In the genomic region with DNA sequence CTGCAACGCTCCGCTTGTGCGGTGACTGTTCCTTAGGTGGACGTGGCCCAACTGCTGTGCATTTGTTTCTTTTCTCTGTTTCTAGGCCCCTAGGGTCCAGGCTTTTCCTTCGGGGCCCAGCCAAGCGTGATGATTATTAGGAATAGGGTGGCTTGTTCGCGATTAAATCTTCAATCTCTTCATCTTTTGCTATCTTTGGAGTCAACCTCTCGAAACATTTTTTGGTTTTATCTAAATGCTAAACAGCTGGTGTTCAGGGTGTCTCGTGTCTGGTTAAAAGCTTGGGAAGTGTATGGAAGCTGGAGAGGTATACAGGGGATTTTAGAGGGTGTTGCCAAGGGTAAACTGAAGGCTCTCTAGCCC, we compare ENCODE assay signal across 9 cellular contexts. TPM values are rescaled to one million over a fixed set of nuclear protein-coding genes. Genes with fewer than 3 reads are reported as not detected.
DNase-seq lines count a peak whose midpoint lies in the region; ATAC-seq and TF ChIP-seq lines count a peak whose summit lies in the region.
"Had no signal": no experiment of that assay in that cellular context is flagged by ENCODE, and none has a peak within 500 bp of the region (broad histone marks: within the 10 kb centered on the region; RNA-seq: fewer than 3 reads in every experiment).

No MANE protein-coding gene starts in this region.

- ATAC-seq in activated CD8-positive, alpha-beta memory T cell treated with anti-CD3 and anti-CD28 coated beads, Interleukin-2, amount 10 ng/mL, durations not matched to agents 7 days and 5 days, result no peak

- H3K36me3 Mint-ChIP-seq in activated CD8-positive, alpha-beta memory T cell treated with anti-CD3 and anti-CD28 coated beads, Interleukin-2, amount 10 ng/mL, durations not matched to agents 7 days and 5 days, result no peaks in the 10 kb centered on the region

- peak overlapping the region; percentile 1 for H3K4me3 Mint-ChIP-seq in activated CD8-positive, alpha-beta memory T cell treated with anti-CD3 and anti-CD28 coated beads, Interleukin-2, amount 10 ng/mL, durations not matched to agents 7 days and 5 days

- peaks cover 4% of the 10 kb centered on the region for H3K27me3 ChIP-seq in WERI-Rb-1 (ENCODE audit: insufficient read depth, low read depth, severe bottlenecking)
- peaks cover 27 to 33% of the 10 kb centered on the region in 2 donors for H3K27me3 ChIP-seq in stomach smooth muscle (ENCODE audit: control insufficient read depth in 1 of 2, insufficient read depth in 2 of 2, low read length in 2 of 2)

- H3K36me3 ChIP-seq in WERI-Rb-1, result no peaks in the 10 kb centered on the region
- no peaks in the 10 kb centered on the region for H3K36me3 ChIP-seq in stomach smooth muscle (ENCODE audit: control insufficient read depth in 2 of 2, insufficient read depth in 2 of 2, low read length in 2 of 2)

- no peaks in the 10 kb centered on the region for H3K9me3 Mint-ChIP-seq in activated CD8-positive, alpha-beta memory T cell treated with anti-CD3 and anti-CD28 coated beads, Interleukin-2, amount 10 ng/mL, durations not matched to agents 7 days and 5 days (ENCODE audit: low read depth)

- no peak for TF ChIP-seq CTCF in WERI-Rb-1 (IDR thresholded peaks at IDR 0.05; ENCODE audit: low read depth, low read length)

- H3K4me1 ChIP-seq in stomach smooth muscle (ENCODE audit: control insufficient read depth, insufficient read depth, low read length), result peaks cover 14% of the 10 kb centered on the region

- H3K27me3 Mint-ChIP-seq in activated CD8-positive, alpha-beta memory T cell treated with anti-CD3 and anti-CD28 coated beads, Interleukin-2, amount 10 ng/mL, durations not matched to agents 7 days and 5 days, result peaks cover 48% of the 10 kb centered on the region

- H3K4me1 Mint-ChIP-seq in activated CD8-positive, alpha-beta memory T cell treated with anti-CD3 and anti-CD28 coated beads, Interleukin-2, amount 10 ng/mL, durations not matched to agents 7 days and 5 days, result peaks cover 14% of the 10 kb centered on the region

- no peak overlapping the region for H3K27ac Mint-ChIP-seq in activated CD8-positive, alpha-beta memory T cell treated with anti-CD3 and anti-CD28 coated beads, Interleukin-2, amount 10 ng/mL, durations not matched to agents 7 days and 5 days

- H3K9ac ChIP-seq in stomach smooth muscle (ENCODE audit: low read length in 2 of 2), result no peak overlapping the region

- CTCF ChIA-PET in activated CD8-positive, alpha-beta memory T cell treated with anti-CD3 and anti-CD28 coated beads, Interleukin-2, amount 10 ng/mL, durations not matched to agents 7 days and 5 days (lab: Charles Lee), result no interaction called here

- H3K9me3 ChIP-seq in WERI-Rb-1 (ENCODE audit: severe bottlenecking) (no peaks in the 10 kb centered on the region), iPS-18c (ENCODE audit: control insufficient read depth, insufficient read depth, low read length) (no peaks in the 10 kb centered on the region), stomach smooth muscle (ENCODE audit: control insufficient read depth in 2 of 2, low read length in 2 of 2) (no peaks in the 10 kb centered on the region)

- DNase-seq in activated CD8-positive, alpha-beta memory T cell treated with anti-CD3 and anti-CD28 coated beads, Interleukin-2, amount 10 ng/mL, durations not matched to agents 7 days and 5 days, result no peak
- no peak for DNase-seq in activated CD8-positive, alpha-beta memory T cell treated with anti-CD3 and anti-CD28 coated beads, Interleukin-2, amount 50 U/mL, for 4 hours
- no peak for DNase-seq in WERI-Rb-1
- no peak for DNase-seq in SW 1271 (lab: John Stamatoyannopoulos, UW)
- DNase-seq in HK-2 (ENCODE audit: unreplicated experiment), result no peak
- DNase-seq in NCI-H510A (lab: John Stamatoyannopoulos, UW), result no peak
- DNase-seq: activated gamma-delta T cell had no signal

- no peak overlapping the region for H3K27ac ChIP-seq in WERI-Rb-1
- no peak overlapping the region for H3K27ac ChIP-seq in stomach smooth muscle (ENCODE audit: low read length)

- H3K4me3 ChIP-seq in WERI-Rb-1 (ENCODE audit: low read depth, low read length), result peak overlapping the region; percentile 69
- peak overlapping the region; percentile 64 for H3K4me3 ChIP-seq in iPS-18c (ENCODE audit: insufficient read depth, low read depth, low read length)
- peak overlapping the region; percentile 43 to 63 for H3K4me3 ChIP-seq in stomach smooth muscle (ENCODE audit: low read length in 2 of 2)

RNA-seq across cellular contexts. Expression of a gene that starts 0.8 kb away (rescaled TPM):
- total RNA-seq in activated CD8-positive, alpha-beta memory T cell treated with anti-CD3 and anti-CD28 coated beads, Interleukin-2, amount 10 ng/mL, durations not matched to agents 7 days and 5 days, result not detected
